Comparison of ENCODE assay signal across 18 cellular contexts in the genomic region with DNA sequence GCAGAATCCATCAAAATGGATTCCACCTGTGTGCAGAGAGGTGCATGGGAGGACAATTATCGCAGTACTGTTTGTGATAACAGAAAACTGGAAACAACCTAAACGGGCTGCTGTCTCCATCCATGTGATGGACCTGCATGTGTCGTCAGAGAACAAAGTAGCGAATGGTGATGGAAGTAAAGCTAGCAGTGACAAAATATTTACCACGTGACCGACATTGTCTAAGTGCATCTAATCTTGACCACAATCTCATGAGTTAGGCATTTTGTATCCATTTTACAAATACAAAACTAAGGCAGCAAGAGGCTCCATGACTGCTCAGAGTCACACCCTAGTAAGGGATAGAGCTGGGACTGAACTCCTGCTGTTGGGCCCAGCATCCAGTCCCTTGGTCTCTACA.
A peak's percentile ranks its signal among the peaks of the same experiment; 100 is the strongest.
DNase-seq lines count a peak whose midpoint lies in the region; TF ChIP-seq lines count a peak whose summit lies in the region.
"Had no signal": no experiment of that assay in that cellular context is flagged by ENCODE, and none has a peak within 500 bp of the region (broad histone marks: within the 10 kb centered on the region; RNA-seq: fewer than 3 reads in every experiment).

No MANE protein-coding gene starts in this region.

- TF ChIP-seq CTCF in CD14-positive monocyte (IDR thresholded peaks at IDR 0.05) (no peak), neural progenitor cell (IDR thresholded peaks at IDR 0.05) (no peak), chondrocyte (IDR thresholded peaks at IDR 0.05) (no peak), brain microvascular endothelial cell (IDR thresholded peaks at IDR 0.05; ENCODE audit: low read depth, low read length, missing control alignments) (no peak)

- no peak overlapping the region for H2AFZ ChIP-seq in Karpas-422 (ENCODE audit: low read length)
- H2AFZ ChIP-seq in neural progenitor cell (replicated peaks): no peak overlapping the region

- DNase-seq in CD14-positive monocyte (ENCODE audit: low spot score) (no peak), Karpas-422 (peak; percentile 12), neural progenitor cell (ENCODE audit: low spot score) (no peak), NOMO-1 (lab: John Stamatoyannopoulos, UW; ENCODE audit: unreplicated experiment in 2 of 2) (no peak), chondrocyte (ENCODE audit: low spot score) (no peak), brain microvascular endothelial cell (no peak)
- DNase-seq in activated T-helper 2 cell treated with anti-CD3 and anti-CD28 coated beads, Interferon-gamma antibody, Interleukin-2, Interleukin-4, amounts not matched to agents 10 μg/mL and 5 μg/mL and 100 μg/mL, durations not matched to agents 14 hours and 24 hours and 36 hours (ENCODE audit: low spot score): no peak
- DNase-seq: AML-193; Calu3; CD8-positive, alpha-beta T cell; DMS79 treated with DMSO at 0.1 percent for 48 hours; GF-D8; GOT3; H7 had no signal

- H3K36me3 Mint-ChIP-seq in CD14-positive monocyte (peaks cover 28 to 52% of the 10 kb centered on the region in 2 donors), neural progenitor cell (peaks cover 19% of the 10 kb centered on the region), chondrocyte (ENCODE audit: low read depth) (peaks cover 14% of the 10 kb centered on the region)
- H3K36me3 Mint-ChIP-seq in activated T-helper 2 cell treated with anti-CD3 and anti-CD28 coated beads, Interferon-gamma antibody, Interleukin-2, Interleukin-4, amounts not matched to agents 10 μg/mL and 5 μg/mL and 100 μg/mL, durations not matched to agents 14 hours and 24 hours and 36 hours (ENCODE audit: low read depth): no peaks in the 10 kb centered on the region
- H3K36me3 Mint-ChIP-seq: CD8-positive, alpha-beta T cell had no signal

- H3K4me3 Mint-ChIP-seq in CD14-positive monocyte: no peak overlapping the region
- H3K4me3 Mint-ChIP-seq in activated T-helper 2 cell treated with anti-CD3 and anti-CD28 coated beads, Interferon-gamma antibody, Interleukin-2, Interleukin-4, amounts not matched to agents 10 μg/mL and 5 μg/mL and 100 μg/mL, durations not matched to agents 14 hours and 24 hours and 36 hours (ENCODE audit: low read depth): no peak overlapping the region
- no peak overlapping the region for H3K4me3 Mint-ChIP-seq in neural progenitor cell
- H3K4me3 Mint-ChIP-seq in chondrocyte (ENCODE audit: unreplicated experiment): no peak overlapping the region
- H3K4me3 Mint-ChIP-seq: CD8-positive, alpha-beta T cell; IgD-negative memory B cell had no signal

- H3K36me3 ChIP-seq in Karpas-422 (ENCODE audit: insufficient read depth, low read length): no peaks in the 10 kb centered on the region
- H3K36me3 ChIP-seq in neural progenitor cell: no peaks in the 10 kb centered on the region
- no peaks in the 10 kb centered on the region for H3K36me3 ChIP-seq in brain microvascular endothelial cell (replicated peaks)

- H3K4me2 ChIP-seq in Karpas-422 (ENCODE audit: low read depth, low read length, poor library complexity, severe bottlenecking): no peak overlapping the region
- no peak overlapping the region for H3K4me2 ChIP-seq in neural progenitor cell
- H3K4me2 ChIP-seq: A549 had no signal

- in situ Hi-C loops in brain microvascular endothelial cell (cut with HindIII; ENCODE audit: low pct_ligation_motif_present, low sequenced_read_pairs): no loop called here

- H3K79me2 ChIP-seq in Karpas-422 (ENCODE audit: low read length) (no peaks in the 10 kb centered on the region), neural progenitor cell (ENCODE audit: low read depth) (no peaks in the 10 kb centered on the region)

- H3K4me1 Mint-ChIP-seq in CD14-positive monocyte: peaks cover 68% of the 10 kb centered on the region
- peaks cover 62% of the 10 kb centered on the region for H3K4me1 Mint-ChIP-seq in activated T-helper 2 cell treated with anti-CD3 and anti-CD28 coated beads, Interferon-gamma antibody, Interleukin-2, Interleukin-4, amounts not matched to agents 10 μg/mL and 5 μg/mL and 100 μg/mL, durations not matched to agents 14 hours and 24 hours and 36 hours (ENCODE audit: low read depth)
- peaks cover 58% of the 10 kb centered on the region for H3K4me1 Mint-ChIP-seq in neural progenitor cell
- H3K4me1 Mint-ChIP-seq in chondrocyte (ENCODE audit: low read depth): peaks cover 58% of the 10 kb centered on the region
- H3K4me1 Mint-ChIP-seq: IgD-negative memory B cell had no signal

- no peaks in the 10 kb centered on the region for H3K4me1 ChIP-seq in Karpas-422 (ENCODE audit: low read length)
- peaks cover 16% of the 10 kb centered on the region for H3K4me1 ChIP-seq in neural progenitor cell
- H3K4me1 ChIP-seq: A549 had no signal

- no peak overlapping the region for H3K4me3 ChIP-seq in Karpas-422 (ENCODE audit: low read length)
- no peak overlapping the region for H3K4me3 ChIP-seq in neural progenitor cell
- H3K4me3 ChIP-seq in brain microvascular endothelial cell (ENCODE audit: low read depth, low read length): no peak overlapping the region
- H3K4me3 ChIP-seq: A549 had no signal

- H4K20me1 ChIP-seq in Karpas-422 (ENCODE audit: insufficient read depth, low read depth, low read length): no peaks in the 10 kb centered on the region
- no peaks in the 10 kb centered on the region for H4K20me1 ChIP-seq in neural progenitor cell (ENCODE audit: low read depth)

- H3F3A ChIP-seq in neural progenitor cell (ENCODE audit: low read depth): no peaks in the 10 kb centered on the region

- H3K9me3 Mint-ChIP-seq in CD14-positive monocyte: peaks cover 0 to 3% (median 0%) of the 10 kb centered on the region in 7 donors
- H3K9me3 Mint-ChIP-seq in activated T-helper 2 cell treated with anti-CD3 and anti-CD28 coated beads, Interferon-gamma antibody, Interleukin-2, Interleukin-4, amounts not matched to agents 10 μg/mL and 5 μg/mL and 100 μg/mL, durations not matched to agents 14 hours and 24 hours and 36 hours: no peaks in the 10 kb centered on the region
- H3K9me3 Mint-ChIP-seq in neural progenitor cell: peaks cover 2% of the 10 kb centered on the region
- H3K9me3 Mint-ChIP-seq in chondrocyte (ENCODE audit: low read depth): no peaks in the 10 kb centered on the region
- H3K9me3 Mint-ChIP-seq: CD8-positive, alpha-beta T cell had no signal

- H3K9ac ChIP-seq in Karpas-422 (ENCODE audit: low read length) (no peak overlapping the region), neural progenitor cell (no peak overlapping the region)

- H3K27me3 Mint-ChIP-seq in CD14-positive monocyte (ENCODE audit: low read depth in 3 of 3): peaks cover 0 to 3% (median 0%) of the 10 kb centered on the region in 3 donors
- H3K27me3 Mint-ChIP-seq in activated T-helper 2 cell treated with anti-CD3 and anti-CD28 coated beads, Interferon-gamma antibody, Interleukin-2, Interleukin-4, amounts not matched to agents 10 μg/mL and 5 μg/mL and 100 μg/mL, durations not matched to agents 14 hours and 24 hours and 36 hours (ENCODE audit: low read depth): no peaks in the 10 kb centered on the region
- peaks cover 2% of the 10 kb centered on the region for H3K27me3 Mint-ChIP-seq in neural progenitor cell (ENCODE audit: insufficient read depth, low read depth)
- no peaks in the 10 kb centered on the region for H3K27me3 Mint-ChIP-seq in chondrocyte (ENCODE audit: low read depth)
- H3K27me3 Mint-ChIP-seq: IgD-negative memory B cell had no signal

- H3K9me3 ChIP-seq in Karpas-422 (ENCODE audit: low read length): no peaks in the 10 kb centered on the region
- H3K9me3 ChIP-seq in neural progenitor cell (ENCODE audit: low read depth): no peaks in the 10 kb centered on the region
- H3K9me3 ChIP-seq: A549 had no signal

- H3K27ac Mint-ChIP-seq in CD14-positive monocyte (peak overlapping the region; percentile 90 to 98 (median 97)), neural progenitor cell (peak overlapping the region; percentile 76), chondrocyte (ENCODE audit: unreplicated experiment) (no peak overlapping the region)
- peak overlapping the region; percentile 8 for H3K27ac Mint-ChIP-seq in activated T-helper 2 cell treated with anti-CD3 and anti-CD28 coated beads, Interferon-gamma antibody, Interleukin-2, Interleukin-4, amounts not matched to agents 10 μg/mL and 5 μg/mL and 100 μg/mL, durations not matched to agents 14 hours and 24 hours and 36 hours
- H3K27ac Mint-ChIP-seq: CD8-positive, alpha-beta T cell; IgD-negative memory B cell had no signal

- intact Hi-C loops in CD14-positive monocyte (cut with micrococcal nuclease): no loop called here
- intact Hi-C loops in activated T-helper 2 cell treated with anti-CD3 and anti-CD28 coated beads, Interferon-gamma antibody, Interleukin-2, Interleukin-4, amounts not matched to agents 10 μg/mL and 5 μg/mL and 100 μg/mL, durations not matched to agents 14 hours and 24 hours and 36 hours (cut with micrococcal nuclease): loop anchor here (1.0 kb wide), 1 partner anchor 9 kb away; no protein-coding TSS in a partner anchor

- no peaks in the 10 kb centered on the region for H3K27me3 ChIP-seq in Karpas-422 (ENCODE audit: low read length)
- H3K27me3 ChIP-seq in neural progenitor cell: no peaks in the 10 kb centered on the region
- H3K27me3 ChIP-seq in brain microvascular endothelial cell (replicated peaks): no peaks in the 10 kb centered on the region

- no peaks in the 10 kb centered on the region for H3K9me2 ChIP-seq in Karpas-422 (replicated peaks; ENCODE audit: insufficient read depth, low read length)

- H3K27ac ChIP-seq in Karpas-422 (ENCODE audit: low read length): no peak overlapping the region
- H3K27ac ChIP-seq in neural progenitor cell: no peak overlapping the region
- no peak overlapping the region for H3K27ac ChIP-seq in brain microvascular endothelial cell
- H3K27ac ChIP-seq: 22Rv1, A549, C4-2B had no signal
